In genomic region chr12:131609762-131610161, GRCh38 we compare ENCODE assay signal across 18 cellular contexts.
DNase-seq lines count a peak whose midpoint lies in the region; FAIRE-seq and TF ChIP-seq lines count a peak whose summit lies in the region.
"Had no signal": no experiment of that assay in that cellular context is flagged by ENCODE, and none has a peak within 500 bp of the region (broad histone marks: within the 10 kb centered on the region; RNA-seq: fewer than 3 reads in every experiment).

No MANE protein-coding gene starts in this region.

- no TSS peak for BruUV-seq in Calu3 (replicated peaks; lab: Mats Ljungman, UMichigan)

- no peaks in the 10 kb centered on the region for H3K9me3 Mint-ChIP-seq in endodermal cell
- no peaks in the 10 kb centered on the region for H3K9me3 Mint-ChIP-seq in Calu3 (ENCODE audit: low read depth, unreplicated experiment)
- H3K9me3 Mint-ChIP-seq: CD4-positive, alpha-beta memory T cell had no signal

- FAIRE-seq in kidney (lab: Jason Lieb, UNC): no peak
- FAIRE-seq: D721Med, GM12891, HTR-8/SVneo had no signal

- no peak overlapping the region for H3K4me3 ChIP-seq in BLaER1
- no peak overlapping the region for H3K4me3 ChIP-seq in SJCRH30
- H3K4me3 ChIP-seq in endodermal cell (ENCODE audit: low read length): no peak overlapping the region
- no peak overlapping the region for H3K4me3 ChIP-seq in kidney (ENCODE audit: low read length in 2 of 2)
- H3K4me3 ChIP-seq: HAP-1 had no signal

- 93% methylated on average over 9 of the region's 9 CpGs for WGBS in endodermal cell (ENCODE audit: insufficient coverage in 1 of 2, insufficient read length in 1 of 2), 2 experiments

- TF ChIP-seq CTCF in endodermal cell (conservative IDR thresholded peaks at IDR 0.05): no peak
- TF ChIP-seq CTCF in kidney (IDR thresholded peaks at IDR 0.05; ENCODE audit: borderline replicate concordance, extremely low read depth, insufficient read depth): no peak
- TF ChIP-seq CTCF in Calu3 (IDR thresholded peaks at IDR 0.05; ENCODE audit: unreplicated experiment): no peak

- H3K27ac ChIP-seq in BLaER1: no peak overlapping the region
- peak overlapping the region; percentile 5; the same call in 1 of the 2 replicates for H3K27ac ChIP-seq in SJCRH30
- H3K27ac ChIP-seq in endodermal cell (ENCODE audit: low read depth, low read length): no peak overlapping the region
- no peak overlapping the region for H3K27ac ChIP-seq in kidney (ENCODE audit: low read depth in 2 of 2, low read length in 2 of 2)
- H3K27ac ChIP-seq: RWPE1 had no signal

- H3K4me1 Mint-ChIP-seq in endodermal cell: peaks cover 7% of the 10 kb centered on the region
- H3K4me1 Mint-ChIP-seq in Calu3 (ENCODE audit: low read depth, unreplicated experiment): no peaks in the 10 kb centered on the region

- H3K9me3 ChIP-seq in BLaER1 (no peaks in the 10 kb centered on the region), SJCRH30 (replicated peaks) (no peaks in the 10 kb centered on the region), endodermal cell (ENCODE audit: control insufficient read depth, low read length) (no peaks in the 10 kb centered on the region), kidney (ENCODE audit: control insufficient read depth in 1 of 2, low read length in 2 of 2) (no peaks in the 10 kb centered on the region)
- H3K9me3 ChIP-seq: BE2C, HAP-1 had no signal

- H4K20me1 ChIP-seq in BLaER1: no peaks in the 10 kb centered on the region

- H3K9ac ChIP-seq in BLaER1 (no peak overlapping the region), endodermal cell (ENCODE audit: extremely low read depth, low read length, poor library complexity, severe bottlenecking) (no peak overlapping the region), kidney (ENCODE audit: low read length in 2 of 2) (no peak overlapping the region)

- H3K36me3 ChIP-seq in BLaER1 (no peaks in the 10 kb centered on the region), SJCRH30 (no peaks in the 10 kb centered on the region), endodermal cell (ENCODE audit: control insufficient read depth, insufficient read depth, low read length) (no peaks in the 10 kb centered on the region), kidney (ENCODE audit: control insufficient read depth in 1 of 2, insufficient read depth in 2 of 2, low read length in 2 of 2) (no peaks in the 10 kb centered on the region)
- H3K36me3 ChIP-seq: BE2C, HAP-1 had no signal

- H3K27me3 Mint-ChIP-seq in endodermal cell (ENCODE audit: insufficient read depth) (peaks cover 3% of the 10 kb centered on the region), Calu3 (ENCODE audit: unreplicated experiment) (peaks cover 100% of the 10 kb centered on the region)
- H3K27me3 Mint-ChIP-seq: CD4-positive, alpha-beta memory T cell had no signal

- H3K4me2 ChIP-seq in BLaER1: peak overlapping the region; percentile 55

- peak overlapping the region; percentile 30 for H3K27ac Mint-ChIP-seq in endodermal cell
- H3K27ac Mint-ChIP-seq in Calu3 (ENCODE audit: unreplicated experiment): no peak overlapping the region
- H3K27ac Mint-ChIP-seq: IgD-negative memory B cell had no signal

- DNase-seq in SJCRH30: no peak
- DNase-seq in endodermal cell: no peak
- DNase-seq in posterior vena cava (ENCODE audit: low spot score): peak; percentile 69
- DNase-seq in middle frontal gyrus (ENCODE audit: extremely low spot score, low spot score): no peak
- DNase-seq in kidney: no peak
- no peak for DNase-seq in RPMI8226
- no peak for DNase-seq in Calu3
- DNase-seq: NCI-H1417 treated with DMSO at 0.1 percent for 48 hours, NCI-H187 treated with DMSO at 0.1 percent for 48 hours had no signal

- H3K36me3 Mint-ChIP-seq in endodermal cell (ENCODE audit: low read depth): no peaks in the 10 kb centered on the region
- H3K36me3 Mint-ChIP-seq in Calu3 (ENCODE audit: insufficient read depth, unreplicated experiment): no peaks in the 10 kb centered on the region
- H3K36me3 Mint-ChIP-seq: IgD-negative memory B cell had no signal

- H3K27me3 ChIP-seq in BLaER1 (peaks cover 16% of the 10 kb centered on the region), SJCRH30 (peaks cover 10% of the 10 kb centered on the region; the same call in 1 of the 2 replicates), endodermal cell (ENCODE audit: control insufficient read depth, insufficient read depth, low read length, poor library complexity, severe bottlenecking) (no peaks in the 10 kb centered on the region)
- H3K27me3 ChIP-seq: BE2C had no signal

- no peak overlapping the region for H3K4me3 Mint-ChIP-seq in endodermal cell
- H3K4me3 Mint-ChIP-seq in Calu3 (ENCODE audit: low read depth, unreplicated experiment): no peak overlapping the region

- H3K4me1 ChIP-seq in BLaER1: peaks cover 34% of the 10 kb centered on the region
- H3K4me1 ChIP-seq in SJCRH30: peaks cover 24% of the 10 kb centered on the region
- no peaks in the 10 kb centered on the region for H3K4me1 ChIP-seq in endodermal cell (ENCODE audit: control insufficient read depth, insufficient read depth, low read length)
- no peaks in the 10 kb centered on the region for H3K4me1 ChIP-seq in kidney (ENCODE audit: control insufficient read depth in 1 of 2, insufficient read depth in 1 of 2, low read depth in 1 of 2, low read length in 2 of 2)
- H3K4me1 ChIP-seq: BE2C, HAP-1 had no signal

- intact Hi-C loops in posterior vena cava (cut with DNase I): no loop called here
- intact Hi-C loops in kidney (cut with DNase I): no loop called here
- intact Hi-C loops in Calu3 (cut with micrococcal nuclease; ENCODE audit: unreplicated experiment): loop anchor here (2.0 to 10.0 kb wide), 2 partner anchors 59 to 215 kb away; partner anchors contain the start of gene MMP17

- CTCF ChIA-PET in Calu3 (lab: Charles Lee): interaction anchor here (0.6 kb wide), 1 partner anchor 23 kb away, joined by 3 read pairs; no protein-coding TSS in a partner anchor
